Comparison of ENCODE assay signal across 18 cellular contexts in genomic region chr18:49096021-49096420, GRCh38.
DNase-seq lines count a peak whose midpoint lies in the region; ATAC-seq and TF ChIP-seq lines count a peak whose summit lies in the region.
"Had no signal": no experiment of that assay in that cellular context is flagged by ENCODE, and none has a peak within 500 bp of the region (broad histone marks: within the 10 kb centered on the region; RNA-seq: fewer than 3 reads in every experiment).

No MANE protein-coding gene starts in this region.

- H3K79me2 ChIP-seq in SK-N-SH (ENCODE audit: insufficient read depth) (no peaks in the 10 kb centered on the region; the same call in 1 of the 2 replicates), osteoblast (ENCODE audit: insufficient read depth, low read length) (no peaks in the 10 kb centered on the region)

- no peaks in the 10 kb centered on the region for H3K9me2 ChIP-seq in SK-N-SH

- POLR2A ChIA-PET in SK-N-SH (lab: Yijun Ruan, JAX): no interaction called here

- CTCF ChIA-PET in SK-N-SH (lab: Yijun Ruan, JAX): interaction anchor here (1.3 to 1.4 kb wide), 2 partner anchors 13 to 110 kb away, joined by 3 read pairs; no protein-coding TSS in a partner anchor

- no peak overlapping the region for H2AFZ ChIP-seq in SK-N-SH (ENCODE audit: low read depth)
- H2AFZ ChIP-seq in osteoblast (ENCODE audit: low read length): no peak overlapping the region

- no peaks in the 10 kb centered on the region for H3K27me3 ChIP-seq in SK-N-SH (ENCODE audit: insufficient read depth)
- H3K27me3 ChIP-seq in osteoblast (ENCODE audit: insufficient read depth, low read length): no peaks in the 10 kb centered on the region

- TF ChIP-seq CTCF in SK-N-SH (IDR thresholded peaks at IDR 0.05): no peak; the same call in 1 of the 2 replicates
- no peak for TF ChIP-seq CTCF in osteoblast (IDR thresholded peaks at IDR 0.05; ENCODE audit: extremely low read depth, low read depth, low read length)

- H4K20me1 ChIP-seq in SK-N-SH (ENCODE audit: insufficient read depth) (no peaks in the 10 kb centered on the region), osteoblast (ENCODE audit: insufficient read depth, low read length) (no peaks in the 10 kb centered on the region)

- TF ChIP-seq EP300 in Ishikawa (IDR thresholded peaks at IDR 0.05; ENCODE audit: borderline replicate concordance): no peak
- TF ChIP-seq EP300 in SK-N-SH (IDR thresholded peaks at IDR 0.05; ENCODE audit: borderline replicate concordance in 1 of 2, low read depth in 1 of 2, low read length in 1 of 2): no peak

- peaks cover 5 to 8% of the 10 kb centered on the region in 2 experiments; a peak in 3 of 4 replicates for H3K4me1 ChIP-seq in SK-N-SH (ENCODE audit: control insufficient read depth in 1 of 2, insufficient read depth in 2 of 2, low read depth in 1 of 2, low read length in 1 of 2)
- H3K4me1 ChIP-seq in osteoblast (ENCODE audit: insufficient read depth, low read length): peaks cover 33% of the 10 kb centered on the region

- H3K27ac ChIP-seq in SK-N-SH (ENCODE audit: low read depth in 2 of 2, low read length in 1 of 2) (peak overlapping the region; percentile 47 to 54; a peak in 2 of 4 replicates), osteoblast (ENCODE audit: low read depth, low read length) (peak overlapping the region; percentile 59)
- H3K27ac ChIP-seq: skin epidermis had no signal

- H3K4me3 ChIP-seq in SK-N-SH (ENCODE audit: low read depth in 2 of 2, low read length in 1 of 2): no peak overlapping the region
- H3K4me3 ChIP-seq in osteoblast (ENCODE audit: insufficient read depth, low read length): no peak overlapping the region
- H3K4me3 ChIP-seq: skin epidermis had no signal

- peaks cover 22% of the 10 kb centered on the region for H3F3A ChIP-seq in SK-N-SH (replicated peaks; ENCODE audit: insufficient read depth)

- H3K9me3 ChIP-seq in SK-N-SH (no peaks in the 10 kb centered on the region), osteoblast (ENCODE audit: low read depth, low read length) (no peaks in the 10 kb centered on the region)

- H3K9ac ChIP-seq in SK-N-SH: no peak overlapping the region

- 100% methylated on average over 1 of the region's 1 CpG for WGBS in SK-N-SH (ENCODE audit: low lambda C conversion rate)

- TF ChIP-seq RAD21 in Ishikawa (IDR thresholded peaks at IDR 0.05; ENCODE audit: low read depth) (0 out of 2 replicates have a peak, but pooled peaks have one; percentile 4), SK-N-SH (IDR thresholded peaks at IDR 0.05; ENCODE audit: low read length) (peak; percentile 24; the same call in 1 of the 2 replicates)

- no peak overlapping the region for H3K4me2 ChIP-seq in SK-N-SH
- H3K4me2 ChIP-seq in osteoblast (ENCODE audit: insufficient read depth, low read length): peak overlapping the region; percentile 9

- ATAC-seq in GM18870 (IDR thresholded peaks at IDR 0.05; ENCODE audit: unreplicated experiment): no peak
- no peak for ATAC-seq in HG03378 (IDR thresholded peaks at IDR 0.05; ENCODE audit: unreplicated experiment)

- H3K36me3 ChIP-seq in SK-N-SH (replicated peaks in 1 of 2; ENCODE audit: control insufficient read depth in 1 of 2, insufficient read depth in 2 of 2, low read length in 1 of 2) (peaks cover 5 to 8% of the 10 kb centered on the region in 2 experiments), osteoblast (ENCODE audit: insufficient read depth, low read length) (peaks cover 12% of the 10 kb centered on the region)

- DNase-seq in Daoy (ENCODE audit: low read depth) (peak; percentile 15), SK-N-SH (no peak), osteoblast (ENCODE audit: insufficient read length, low spot score, missing footprints) (no peak), occipital lobe (lab: John Stamatoyannopoulos, UW) (no peak)
- DNase-seq: activated gamma-delta T cell treated with Interleukin-2 at 50 U/mL for 16 hours; anterior cingulate cortex; Calu3; hypothalamus; MM.1S; naive thymus-derived CD4-positive, alpha-beta T cell; NCI-H187; NCI-H510A treated with DMSO at 0.1 percent for 48 hours; posterior cingulate gyrus; stimulated activated CD4-positive, alpha-beta T cell treated with anti-CD3 and anti-CD28 coated beads, Interleukin-4, amount 100 ng/mL, for 1 hour had no signal

TF ChIP-seq in Ishikawa, 13 proteins besides CTCF, POLR2A, EP300 and RAD21 (continues in another document):
- TF ChIP-seq MAX (IDR thresholded peaks at IDR 0.05) (no peak), NFIC (IDR thresholded peaks at IDR 0.05) (no peak), CEBPB (IDR thresholded peaks at IDR 0.05) (no peak), CREB1 (IDR thresholded peaks at IDR 0.05; ENCODE audit: low read depth) (no peak), ZBTB7A (IDR thresholded peaks at IDR 0.05; ENCODE audit: low read depth) (no peak), TAF1 (IDR thresholded peaks at IDR 0.05; ENCODE audit: low read depth) (no peak), TEAD4 (IDR thresholded peaks at IDR 0.05) (no peak)
- TF ChIP-seq, protein P1, sequence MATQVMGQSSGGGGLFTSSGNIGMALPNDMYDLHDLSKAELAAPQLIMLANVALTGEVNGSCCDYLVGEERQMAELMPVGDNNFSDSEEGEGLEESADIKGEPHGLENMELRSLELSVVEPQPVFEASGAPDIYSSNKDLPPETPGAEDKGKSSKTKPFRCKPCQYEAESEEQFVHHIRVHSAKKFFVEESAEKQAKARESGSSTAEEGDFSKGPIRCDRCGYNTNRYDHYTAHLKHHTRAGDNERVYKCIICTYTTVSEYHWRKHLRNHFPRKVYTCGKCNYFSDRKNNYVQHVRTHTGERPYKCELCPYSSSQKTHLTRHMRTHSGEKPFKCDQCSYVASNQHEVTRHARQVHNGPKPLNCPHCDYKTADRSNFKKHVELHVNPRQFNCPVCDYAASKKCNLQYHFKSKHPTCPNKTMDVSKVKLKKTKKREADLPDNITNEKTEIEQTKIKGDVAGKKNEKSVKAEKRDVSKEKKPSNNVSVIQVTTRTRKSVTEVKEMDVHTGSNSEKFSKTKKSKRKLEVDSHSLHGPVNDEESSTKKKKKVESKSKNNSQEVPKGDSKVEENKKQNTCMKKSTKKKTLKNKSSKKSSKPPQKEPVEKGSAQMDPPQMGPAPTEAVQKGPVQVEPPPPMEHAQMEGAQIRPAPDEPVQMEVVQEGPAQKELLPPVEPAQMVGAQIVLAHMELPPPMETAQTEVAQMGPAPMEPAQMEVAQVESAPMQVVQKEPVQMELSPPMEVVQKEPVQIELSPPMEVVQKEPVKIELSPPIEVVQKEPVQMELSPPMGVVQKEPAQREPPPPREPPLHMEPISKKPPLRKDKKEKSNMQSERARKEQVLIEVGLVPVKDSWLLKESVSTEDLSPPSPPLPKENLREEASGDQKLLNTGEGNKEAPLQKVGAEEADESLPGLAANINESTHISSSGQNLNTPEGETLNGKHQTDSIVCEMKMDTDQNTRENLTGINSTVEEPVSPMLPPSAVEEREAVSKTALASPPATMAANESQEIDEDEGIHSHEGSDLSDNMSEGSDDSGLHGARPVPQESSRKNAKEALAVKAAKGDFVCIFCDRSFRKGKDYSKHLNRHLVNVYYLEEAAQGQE (IDR thresholded peaks at IDR 0.05; ENCODE audit: low read depth): no peak

TF ChIP-seq in SK-N-SH, 30 proteins besides CTCF, POLR2A, EP300 and RAD21:
- TF ChIP-seq RFX5 (IDR thresholded peaks at IDR 0.05; ENCODE audit: low read length) (no peak), SMC3 (IDR thresholded peaks at IDR 0.05; ENCODE audit: low read depth, low read length) (0 out of 2 replicates have a peak, but pooled peaks have one; percentile 6), JUND (IDR thresholded peaks at IDR 0.05) (no peak)
